Comparison of ENCODE assay signal across 26 cellular contexts in the genomic region with DNA sequence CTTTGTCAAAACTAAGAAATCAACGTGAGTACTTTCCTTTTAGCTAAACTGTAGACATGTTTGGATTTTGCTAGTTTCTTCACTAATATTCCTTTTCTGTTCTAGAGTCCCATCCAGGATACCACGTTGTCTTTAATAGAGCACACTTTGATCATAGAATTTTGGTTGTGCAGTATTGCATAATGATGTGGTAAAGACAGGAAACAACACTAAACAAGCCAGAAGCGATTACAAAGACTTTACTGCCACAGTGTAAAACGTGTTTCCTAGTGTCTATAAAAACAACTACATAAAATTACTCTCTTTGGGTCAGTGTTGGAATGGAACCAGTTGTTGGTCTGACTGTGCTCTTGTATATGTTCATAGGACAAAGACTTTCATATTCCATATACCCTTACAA. TPM values are rescaled to one million over a fixed set of nuclear protein-coding genes. Genes with fewer than 3 reads are reported as not detected.
DNase-seq lines count a peak whose midpoint lies in the region; ATAC-seq, FAIRE-seq and TF ChIP-seq lines count a peak whose summit lies in the region.
"Had no signal": no experiment of that assay in that cellular context is flagged by ENCODE, and none has a peak within 500 bp of the region (broad histone marks: within the 10 kb centered on the region; RNA-seq: fewer than 3 reads in every experiment).

No MANE protein-coding gene starts in this region.

- no peaks in the 10 kb centered on the region for H3K36me3 Mint-ChIP-seq in MCF 10A (ENCODE audit: insufficient read depth, unreplicated experiment)
- H3K36me3 Mint-ChIP-seq in stimulated activated naive B cell treated with anti-CD40 and anti-IgM and Interleukin-4, amounts not matched to agents 10 μg/mL and 1 μg/mL and 100 μg/mL, for 72 hours, result no peaks in the 10 kb centered on the region
- H3K36me3 Mint-ChIP-seq: CD4-positive, CD25-positive, alpha-beta regulatory T cell; CD8-positive, alpha-beta T cell had no signal

- H4K20me1 ChIP-seq in mammary epithelial cell (ENCODE audit: insufficient read depth, low read length), result no peaks in the 10 kb centered on the region
- no peaks in the 10 kb centered on the region for H4K20me1 ChIP-seq in BLaER1 treated with 17β-estradiol and CSF1 and Interleukin-3, amounts not matched to agents 10 nM and 100 nM
- H4K20me1 ChIP-seq in K562 (replicated peaks; ENCODE audit: control insufficient read depth, insufficient read depth, low read length), result no peaks in the 10 kb centered on the region

- DNase-seq in MCF 10A (ENCODE audit: unreplicated experiment) (peak; percentile 34), mammary epithelial cell (no peak), LHCN-M2 (ENCODE audit: low read depth) (peak; percentile 30), K562 (ENCODE audit: extremely low read depth in 1 of 4, low spot score in 3 of 4) (no peak)
- DNase-seq in stimulated activated naive B cell treated with anti-CD40 and anti-IgM and Interleukin-4, amounts not matched to agents 10 μg/mL and 1 μg/mL and 100 μg/mL, for 72 hours, result no peak
- DNase-seq: 8988T; ACHN; AML-193; BE2C; Caco-2; CD4-positive, CD25-positive, alpha-beta regulatory T cell; CD8-positive, alpha-beta T cell; DMS 273 treated with DMSO at 0.1 percent for 48 hours; DMS79; EL; GDM1; HFFc6 had no signal

- no peak for FAIRE-seq in K562 (lab: Jason Lieb, UNC)
- FAIRE-seq: A549, GM12878, H54 had no signal

- TF ChIP-seq CTCF in MCF 10A (IDR thresholded peaks at IDR 0.05; ENCODE audit: unreplicated experiment) (no peak), mammary epithelial cell (conservative IDR thresholded peaks at IDR 0.05 in 1 of 2, IDR thresholded peaks at IDR 0.05 in 1 of 2; ENCODE audit: extremely low read depth in 1 of 2, insufficient read depth in 1 of 2, low read depth in 1 of 2, low read length in 2 of 2) (no peak), K562 (IDR thresholded peaks at IDR 0.05 in 2 of 3, conservative IDR thresholded peaks at IDR 0.05 in 1 of 3; ENCODE audit: insufficient read depth in 2 of 3, low read depth in 1 of 3, low read length in 3 of 3) (no peak)

- H3K27ac Mint-ChIP-seq in MCF 10A (ENCODE audit: low read depth, unreplicated experiment), result no peak overlapping the region
- H3K27ac Mint-ChIP-seq in stimulated activated naive B cell treated with anti-CD40 and anti-IgM and Interleukin-4, amounts not matched to agents 10 μg/mL and 1 μg/mL and 100 μg/mL, for 72 hours, result no peak overlapping the region
- H3K27ac Mint-ChIP-seq: CD4-positive, CD25-positive, alpha-beta regulatory T cell; CD8-positive, alpha-beta T cell; GM23338; HFFc6 had no signal

- H2AFZ ChIP-seq in mammary epithelial cell (ENCODE audit: low read depth, low read length) (no peak overlapping the region), K562 (ENCODE audit: low read depth, low read length) (no peak overlapping the region)
- H2AFZ ChIP-seq: GM23338 had no signal

- no peak for TF ChIP-seq EP300 in K562 (IDR thresholded peaks at IDR 0.05; ENCODE audit: low read length)

- no peaks in the 10 kb centered on the region for H3K4me1 Mint-ChIP-seq in MCF 10A (ENCODE audit: insufficient read depth, unreplicated experiment)
- no peaks in the 10 kb centered on the region for H3K4me1 Mint-ChIP-seq in stimulated activated naive B cell treated with anti-CD40 and anti-IgM and Interleukin-4, amounts not matched to agents 10 μg/mL and 1 μg/mL and 100 μg/mL, for 72 hours
- H3K4me1 Mint-ChIP-seq: CD4-positive, CD25-positive, alpha-beta regulatory T cell had no signal

- H3K9me1 ChIP-seq in K562 (ENCODE audit: control insufficient read depth, insufficient read depth, low read length), result no peaks in the 10 kb centered on the region

- H3K4me3 Mint-ChIP-seq in MCF 10A (ENCODE audit: unreplicated experiment), result no peak overlapping the region
- H3K4me3 Mint-ChIP-seq in stimulated activated naive B cell treated with anti-CD40 and anti-IgM and Interleukin-4, amounts not matched to agents 10 μg/mL and 1 μg/mL and 100 μg/mL, for 72 hours, result no peak overlapping the region
- H3K4me3 Mint-ChIP-seq: CD4-positive, CD25-positive, alpha-beta regulatory T cell; CD8-positive, alpha-beta T cell; GM23338; HFFc6 had no signal

- POLR2A ChIA-PET in MCF 10A (lab: Yijun Ruan, JAX) (no interaction called here), K562 (lab: Yijun Ruan, JAX) (no interaction called here)

- 62% methylated on average over 4 of the region's 4 CpGs for WGBS in mammary epithelial cell (ENCODE audit: low coverage, missing lambda C conversion rate)
- 1% methylated on average over 4 of the region's 4 CpGs for WGBS in K562 (ENCODE audit: insufficient coverage, low coverage, missing lambda C conversion rate)

- H3K9me3 Mint-ChIP-seq in MCF 10A (ENCODE audit: unreplicated experiment), result no peaks in the 10 kb centered on the region
- H3K9me3 Mint-ChIP-seq in stimulated activated naive B cell treated with anti-CD40 and anti-IgM and Interleukin-4, amounts not matched to agents 10 μg/mL and 1 μg/mL and 100 μg/mL, for 72 hours, result peaks cover 0 to 4% of the 10 kb centered on the region in 2 donors
- H3K9me3 Mint-ChIP-seq: CD8-positive, alpha-beta T cell; GM23338; HFFc6 had no signal

- intact Hi-C loops in MCF 10A (cut with micrococcal nuclease), result no loop called here
- intact Hi-C loops in mammary epithelial cell (cut with micrococcal nuclease), result no loop called here
- intact Hi-C loops in K562 (cut with micrococcal nuclease), result no loop called here

- H3K79me2 ChIP-seq in mammary epithelial cell (ENCODE audit: insufficient read depth, low read length) (peaks cover 51% of the 10 kb centered on the region), K562 (ENCODE audit: control insufficient read depth, insufficient read depth, low read length) (no peaks in the 10 kb centered on the region)

- no peaks in the 10 kb centered on the region for H3K27me3 Mint-ChIP-seq in MCF 10A (ENCODE audit: insufficient read depth, unreplicated experiment)
- H3K27me3 Mint-ChIP-seq in stimulated activated naive B cell treated with anti-CD40 and anti-IgM and Interleukin-4, amounts not matched to agents 10 μg/mL and 1 μg/mL and 100 μg/mL, for 72 hours, result peaks cover 17 to 37% of the 10 kb centered on the region in 2 donors

- in situ Hi-C loops in mammary epithelial cell (cut with MboI; ENCODE audit: low sequenced_read_pairs in 2 of 2) (no loop called here), K562 (cut with MboI) (no loop called here)

- no peak for ATAC-seq in K562
- ATAC-seq in HG03039 (IDR thresholded peaks at IDR 0.05; ENCODE audit: unreplicated experiment), result no peak
- no peak for ATAC-seq in GM18520 (IDR thresholded peaks at IDR 0.05; ENCODE audit: unreplicated experiment)
- no peak for ATAC-seq in stimulated activated naive B cell treated with anti-CD40 and anti-IgM and Interleukin-4, amounts not matched to agents 10 μg/mL and 1 μg/mL and 100 μg/mL, for 72 hours (replicated peaks)
- ATAC-seq: A549; CD8-positive, alpha-beta T cell; GM12878; GM23338 had no signal

- H3K9me3 ChIP-seq in mammary epithelial cell (replicated peaks; ENCODE audit: insufficient read depth, low read length), result no peaks in the 10 kb centered on the region
- H3K9me3 ChIP-seq in BLaER1 treated with 17β-estradiol and CSF1 and Interleukin-3, amounts not matched to agents 10 nM and 100 nM (replicated peaks in 1 of 11), result no peaks in the 10 kb centered on the region
- H3K9me3 ChIP-seq in K562 (replicated peaks; ENCODE audit: control insufficient read depth, insufficient read depth, low read depth, low read length), result no peaks in the 10 kb centered on the region
- H3K9me3 ChIP-seq: A549, BE2C, Caco-2 had no signal

- H3K9ac ChIP-seq in mammary epithelial cell (ENCODE audit: insufficient read depth, low read length) (no peak overlapping the region), K562 (ENCODE audit: insufficient read depth in 1 of 2, low read depth in 2 of 2, low read length in 2 of 2) (no peak overlapping the region)
- no peak overlapping the region for H3K9ac ChIP-seq in BLaER1 treated with 17β-estradiol and CSF1 and Interleukin-3, amounts not matched to agents 10 nM and 100 nM

- H3K4me3 ChIP-seq in mammary epithelial cell (replicated peaks in 1 of 3; ENCODE audit: insufficient read depth in 1 of 3, low read depth in 2 of 3, low read length in 3 of 3), result no peak overlapping the region
- no peak overlapping the region for H3K4me3 ChIP-seq in BLaER1 treated with 17β-estradiol and CSF1 and Interleukin-3, amounts not matched to agents 10 nM and 100 nM
- H3K4me3 ChIP-seq in K562, result no peak overlapping the region
- H3K4me3 ChIP-seq: A549, GM12878, GM23338, HAP-1 had no signal

- TF ChIP-seq RAD21 in K562 (CRISPR knock-in tag; conservative IDR thresholded peaks at IDR 0.05 in 1 of 2, IDR thresholded peaks at IDR 0.05 in 1 of 2), result no peak

- TF ChIP-seq POLR2A in K562 (conservative IDR thresholded peaks at IDR 0.05), result no peak

- no peak overlapping the region for H3K4me2 ChIP-seq in mammary epithelial cell (ENCODE audit: insufficient read depth, low read depth, low read length)
- peak overlapping the region; percentile 23 to 72 (median 59) for H3K4me2 ChIP-seq in BLaER1 treated with 17β-estradiol and CSF1 and Interleukin-3, amounts not matched to agents 10 nM and 100 nM
- H3K4me2 ChIP-seq in K562 (ENCODE audit: insufficient read depth, low read length), result no peak overlapping the region
- H3K4me2 ChIP-seq: A549, GM23338 had no signal

- CTCF ChIA-PET in MCF 10A (lab: Yijun Ruan, JAX), result no interaction called here
- CTCF ChIA-PET in mammary epithelial cell (lab: Charles Lee; ENCODE audit: low non-redundant PET), result no interaction called here
- CTCF ChIA-PET in K562 (lab: Yijun Ruan, JAX; ENCODE audit: low intra/inter-chr PET ratio), result no interaction called here

- no peaks in the 10 kb centered on the region for H3K27me3 ChIP-seq in mammary epithelial cell (ENCODE audit: insufficient read depth, low read length)
- no peaks in the 10 kb centered on the region for H3K27me3 ChIP-seq in BLaER1 treated with 17β-estradiol and CSF1 and Interleukin-3, amounts not matched to agents 10 nM and 100 nM
- H3K27me3 ChIP-seq in K562 (ENCODE audit: control insufficient read depth in 2 of 2, insufficient read depth in 2 of 2, low read length in 2 of 2), result peaks cover 7 to 11% of the 10 kb centered on the region in 2 experiments; a peak in 4 of 5 replicates
- H3K27me3 ChIP-seq: BE2C had no signal

- H3K36me3 ChIP-seq in mammary epithelial cell (ENCODE audit: insufficient read depth, low read length), result no peaks in the 10 kb centered on the region
- H3K36me3 ChIP-seq in BLaER1 treated with 17β-estradiol and CSF1 and Interleukin-3, amounts not matched to agents 10 nM and 100 nM, result no peaks in the 10 kb centered on the region
- no peaks in the 10 kb centered on the region for H3K36me3 ChIP-seq in K562 (ENCODE audit: control insufficient read depth, insufficient read depth, low read length)
- H3K36me3 ChIP-seq: BE2C, HAP-1 had no signal

- dilution Hi-C loops in mammary epithelial cell (cut with HindIII; ENCODE audit: low sequenced_read_pairs), result no loop called here

- BruUV-seq in MCF 10A (replicated peaks; lab: Mats Ljungman, UMichigan) (no TSS peak), mammary epithelial cell (replicated peaks; lab: Mats Ljungman, UMichigan) (no TSS peak), K562 (replicated peaks; lab: Mats Ljungman, UMichigan) (no TSS peak)

- H3K4me1 ChIP-seq in mammary epithelial cell (ENCODE audit: insufficient read depth, low read length) (peaks cover 3% of the 10 kb centered on the region), K562 (replicated peaks in 1 of 2; ENCODE audit: control insufficient read depth in 2 of 2, insufficient read depth in 2 of 2, low read length in 2 of 2) (no peaks in the 10 kb centered on the region)
- H3K4me1 ChIP-seq in BLaER1 treated with 17β-estradiol and CSF1 and Interleukin-3, amounts not matched to agents 10 nM and 100 nM, result peaks cover 9 to 20% (median 14%) of the 10 kb centered on the region in 10 experiments; a peak in 19 of 20 replicates
- H3K4me1 ChIP-seq: BE2C, Caco-2, HAP-1 had no signal

- no peak overlapping the region for H3K27ac ChIP-seq in mammary epithelial cell (ENCODE audit: insufficient read depth, low read depth, low read length)
- H3K27ac ChIP-seq in BLaER1 treated with 17β-estradiol and CSF1 and Interleukin-3, amounts not matched to agents 10 nM and 100 nM, result 0 out of 22 replicates have a peak overlapping the region, but pooled peaks of 2 of the 11 experiments have one; percentile 12 to 18
- no peak overlapping the region for H3K27ac ChIP-seq in K562 (ENCODE audit: extremely low read depth, low read depth, low read length)
- H3K27ac ChIP-seq: A549, C4-2B had no signal

RNA-seq across cellular contexts. Expression of gene SHISA9, which starts 19.3 kb away (rescaled TPM):
- 6.8 and 8.0 TPM in 2 replicates for total RNA-seq in MCF 10A (2022)
- 10 to 100 TPM; 15.7 to 60.5 TPM for total RNA-seq in mammary epithelial cell
- polyA plus RNA-seq in mammary epithelial cell, result 16.8 TPM
- 12.5 TPM for polyA minus RNA-seq in mammary epithelial cell
- 12.7 and 14.6 TPM in 2 replicates for total RNA-seq in LHCN-M2 (2014; rRNA removed)
- polyA plus RNA-seq in LHCN-M2 (2012), result 28.5 TPM
- total RNA-seq in K562 (2011; cell fraction: chromatin; rRNA removed; ENCODE audit: low replicate concordance), result 0.46 and 0.77 TPM in 2 replicates
- 0.26 and 0.33 TPM in 2 replicates for total RNA-seq in K562 (2011; cell fraction: nucleolus; rRNA removed)
- 0.66 and 0.92 TPM in 2 replicates for total RNA-seq in K562 (2011; cell fraction: nucleoplasm; rRNA removed)
- total RNA-seq in K562 (2014; rRNA removed), result not detected in 2 replicates
- under 0.01 TPM in 1 of 2 replicates, not detected in the other for total RNA-seq in K562 (2014; rRNA removed; fragmentation: Illumina TruSeq; extraction: Trizol)
- not detected in 2 replicates for total RNA-seq in K562 (2015; rRNA removed; fragmentation: Illumina TruSeq; extraction: Trizol)
- 0.16 TPM in 1 of 2 replicates, not detected in the other for total RNA-seq in K562 (2021)
- polyA plus RNA-seq in K562 (2011; rRNA removed), result 0.01 and 0.03 TPM in 2 replicates
- polyA plus RNA-seq in K562 (2011; cell fraction: cytosol; rRNA removed), result not detected in 2 replicates
- 0.08 and 0.14 TPM in 2 replicates for polyA plus RNA-seq in K562 (2011; cell fraction: nucleus; rRNA removed)
- polyA plus RNA-seq in K562 (2012), result 0.01 TPM in 2 replicates
- not detected in 2 replicates for polyA plus RNA-seq in K562 (2014; fragmentation: Illumina TruSeq; extraction: Trizol)
- not detected for polyA plus RNA-seq in K562 (2014; fragmentation: Nextera tagmentation; extraction: Ambion mirVana)
- not detected in 2 replicates for polyA plus RNA-seq in K562 (2014; rRNA removed)
- 0.21 TPM in 2 replicates for polyA minus RNA-seq in K562 (2011; rRNA and poly(A)+ RNA removed)
- not detected in 2 replicates for polyA minus RNA-seq in K562 (2011; cell fraction: cytosol; rRNA and poly(A)+ RNA removed)
- polyA minus RNA-seq in K562 (2011; cell fraction: nucleus; rRNA and poly(A)+ RNA removed), result 0.27 and 0.56 TPM in 2 replicates
- total RNA-seq: CD4-positive, CD25-positive, alpha-beta regulatory T cell; HFFc6 had no signal
- polyA plus RNA-seq: CD4-positive, CD25-positive, alpha-beta regulatory T cell had no signal

Comparison
In these comparisons a context has a peak if more than half of its experiments do, and no peak if none do; other contexts are left out.
1. DNase-seq: peak in MCF 10A (single experiment) and LHCN-M2 (single experiment); none in mammary epithelial cell (single experiment), K562 (0 of 4) and stimulated activated naive B cell treated with anti-CD40 and anti-IgM and Interleukin-4, amounts not matched to agents 10 μg/mL and 1 μg/mL and 100 μg/mL, for 72 hours (single experiment).
2. H3K4me2 ChIP-seq: peak in BLaER1 treated with 17β-estradiol and CSF1 and Interleukin-3, amounts not matched to agents 10 nM and 100 nM (11 of 11); none in mammary epithelial cell (single experiment) and K562 (single experiment).